In the genomic region with DNA sequence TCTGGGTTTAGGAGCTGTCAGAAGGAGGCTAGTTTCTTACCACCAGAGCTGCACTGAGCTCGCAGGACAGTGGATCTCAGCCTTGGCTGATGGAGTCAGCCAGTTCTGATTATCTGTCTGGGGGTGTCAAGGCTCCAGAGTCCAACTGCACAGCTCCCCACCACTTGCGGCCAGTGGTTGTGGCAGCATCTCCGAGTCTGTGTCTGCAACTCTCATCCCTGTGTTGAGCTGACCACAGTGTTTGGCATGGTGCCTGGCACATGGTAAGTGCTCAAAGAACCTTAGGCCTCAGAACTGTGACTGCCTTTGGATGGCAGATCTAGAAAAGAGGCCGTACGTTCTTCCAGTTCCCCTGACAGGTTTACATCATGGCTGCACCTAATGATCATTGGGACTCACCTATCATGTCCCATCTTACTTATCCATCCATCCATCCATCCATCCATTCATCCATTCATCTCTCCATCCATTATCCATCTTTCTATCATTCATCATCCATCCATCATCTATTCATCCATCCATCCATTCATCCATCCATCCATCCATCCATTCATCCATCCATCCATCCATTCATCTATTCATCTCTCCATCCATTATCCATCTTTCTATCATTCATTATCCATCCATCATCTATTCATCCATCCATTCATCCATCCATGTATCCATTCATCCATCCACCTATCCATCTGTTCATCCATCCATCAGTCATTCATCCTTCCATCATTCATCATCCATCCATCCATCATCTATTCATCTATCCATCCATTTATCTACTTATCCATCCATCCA, we compare ENCODE assay signal across 1 cellular context.
TF ChIP-seq lines count a peak whose summit lies in the region.

No MANE protein-coding gene starts in this region.

TF ChIP-seq in HEK293, 187 proteins besides CTCF, POLR2A, EP300 and RAD21 (continued from another document):
- TF ChIP-seq ZNF521 (tag by site-specific recombination; IDR thresholded peaks at IDR 0.05) = 0 out of 2 replicates have a peak, but pooled peaks have one; percentile 36
- no peak for TF ChIP-seq ZNF610 (tag by site-specific recombination; IDR thresholded peaks at IDR 0.05; ENCODE audit: borderline replicate concordance)
